Comparison of ENCODE assay signal across 14 cellular contexts in genomic region chr17:73201215-73202069, GRCh38. TPM values are rescaled to one million over a fixed set of nuclear protein-coding genes. Genes with fewer than 3 reads are reported as not detected.
DNase-seq lines count a peak whose midpoint lies in the region; ATAC-seq and TF ChIP-seq lines count a peak whose summit lies in the region.
"Had no signal": no experiment of that assay in that cellular context is flagged by ENCODE, and none has a peak within 500 bp of the region (broad histone marks: within the 10 kb centered on the region; RNA-seq: fewer than 3 reads in every experiment).

No MANE protein-coding gene starts in this region.

- H3K4me1 ChIP-seq in testis (peaks cover 9% of the 10 kb centered on the region), GM23248 (ENCODE audit: insufficient read depth) (no peaks in the 10 kb centered on the region)

- H3K36me3 ChIP-seq in testis (ENCODE audit: low read depth, missing control alignments) (no peaks in the 10 kb centered on the region), GM23248 (ENCODE audit: low read depth) (peaks cover 83% of the 10 kb centered on the region)

- H3K9me3 ChIP-seq in testis: no peaks in the 10 kb centered on the region
- H3K9me3 ChIP-seq in GM23248 (ENCODE audit: low read depth): no peaks in the 10 kb centered on the region

- intact Hi-C loops in natural killer cell (cut with micrococcal nuclease) (no loop called here), testis (cut with DNase I; ENCODE audit: low total_unique reads) (no loop called here)

- no peak overlapping the region for H2AFZ ChIP-seq in GM23248

- no peak overlapping the region for H3K4me2 ChIP-seq in GM23248 (ENCODE audit: unreplicated experiment)

- H3K4me3 ChIP-seq in testis (no peak overlapping the region), GM23248 (no peak overlapping the region)

- H3K27me3 ChIP-seq in testis (no peaks in the 10 kb centered on the region), GM23248 (replicated peaks; ENCODE audit: insufficient read depth) (no peaks in the 10 kb centered on the region)

- peak; percentile 34 for DNase-seq in natural killer cell treated with Interleukin-12 subunit alpha and Interleukin-12 subunit beta and Interleukin-15 and Interleukin-18, amount 100 ng/mL, for 72 hours (ENCODE audit: low spot score)
- DNase-seq in natural killer cell (no peak), islet precursor cell (peak; percentile 75), testis (peak; percentile 48), GM23248 (no peak)
- DNase-seq in activated naive CD8-positive, alpha-beta T cell treated with anti-CD3 and anti-CD28 coated beads for 36 hours: no peak
- DNase-seq: activated CD8-positive, alpha-beta memory T cell treated with anti-CD3 and anti-CD28 coated beads for 24 hours; DMS 273 treated with DMSO at 0.1 percent for 48 hours; NCI-H2029 treated with DMSO at 0.1 percent for 48 hours; NCI-H510A treated with DMSO at 0.1 percent for 48 hours; substantia nigra had no signal

- peaks cover 12% of the 10 kb centered on the region; the same call in 1 of the 2 replicates for H3F3A ChIP-seq in GM23248 (ENCODE audit: insufficient read depth)

- no peaks in the 10 kb centered on the region for H3K27me3 Mint-ChIP-seq in natural killer cell treated with Interleukin-12 subunit alpha and Interleukin-12 subunit beta and Interleukin-15 and Interleukin-18, amount 100 ng/mL, for 72 hours
- no peaks in the 10 kb centered on the region for H3K27me3 Mint-ChIP-seq in natural killer cell (ENCODE audit: low read depth in 2 of 2)
- H3K27me3 Mint-ChIP-seq in activated naive CD8-positive, alpha-beta T cell treated with anti-CD3 and anti-CD28 coated beads for 36 hours: no peaks in the 10 kb centered on the region

- WGBS in testis, 2 donors: 54 to 55% methylated on average over 11 to 19 of the region's 19 CpGs
- 88% methylated on average over 19 of the region's 19 CpGs for WGBS in GM23248 (ENCODE audit: low coverage in 1 of 2, low lambda C conversion rate in 2 of 2, missing lambda C conversion rate in 2 of 2), 2 experiments

- peaks cover 54% of the 10 kb centered on the region for H3K79me2 ChIP-seq in GM23248 (ENCODE audit: insufficient read depth)

- no peaks in the 10 kb centered on the region for H3K9me3 Mint-ChIP-seq in natural killer cell treated with Interleukin-12 subunit alpha and Interleukin-12 subunit beta and Interleukin-15 and Interleukin-18, amount 100 ng/mL, for 72 hours
- no peaks in the 10 kb centered on the region for H3K9me3 Mint-ChIP-seq in natural killer cell
- H3K9me3 Mint-ChIP-seq in activated naive CD8-positive, alpha-beta T cell treated with anti-CD3 and anti-CD28 coated beads for 36 hours: no peaks in the 10 kb centered on the region

- H3K27ac Mint-ChIP-seq in natural killer cell treated with Interleukin-12 subunit alpha and Interleukin-12 subunit beta and Interleukin-15 and Interleukin-18, amount 100 ng/mL, for 72 hours: no peak overlapping the region
- no peak overlapping the region for H3K27ac Mint-ChIP-seq in natural killer cell
- peak overlapping the region; percentile 45 for H3K27ac Mint-ChIP-seq in activated naive CD8-positive, alpha-beta T cell treated with anti-CD3 and anti-CD28 coated beads for 36 hours

- TF ChIP-seq POLR2A in testis (IDR thresholded peaks at IDR 0.05): no peak

- no peak overlapping the region for H3K9ac ChIP-seq in GM23248

- no peaks in the 10 kb centered on the region for H3K9me2 ChIP-seq in GM23248 (ENCODE audit: insufficient read depth)

- no peaks in the 10 kb centered on the region for H4K20me1 ChIP-seq in GM23248 (ENCODE audit: insufficient read depth)

- H3K36me3 Mint-ChIP-seq in natural killer cell treated with Interleukin-12 subunit alpha and Interleukin-12 subunit beta and Interleukin-15 and Interleukin-18, amount 100 ng/mL, for 72 hours: peaks cover 27% of the 10 kb centered on the region
- peaks cover 18% of the 10 kb centered on the region for H3K36me3 Mint-ChIP-seq in natural killer cell
- peaks cover 53% of the 10 kb centered on the region for H3K36me3 Mint-ChIP-seq in activated naive CD8-positive, alpha-beta T cell treated with anti-CD3 and anti-CD28 coated beads for 36 hours

- TF ChIP-seq CTCF in natural killer cell (IDR thresholded peaks at IDR 0.05): no peak
- TF ChIP-seq CTCF in testis (IDR thresholded peaks at IDR 0.05): no peak

- H3K27ac ChIP-seq in testis: no peak overlapping the region
- no peak overlapping the region for H3K27ac ChIP-seq in GM23248

- ATAC-seq in natural killer cell treated with Interleukin-12 subunit alpha and Interleukin-12 subunit beta and Interleukin-15 and Interleukin-18, amount 100 ng/mL, for 72 hours: no peak
- ATAC-seq in natural killer cell: no peak
- no peak for ATAC-seq in HG02588 (IDR thresholded peaks at IDR 0.05; ENCODE audit: unreplicated experiment)
- no peak for ATAC-seq in HG02870 (IDR thresholded peaks at IDR 0.05; ENCODE audit: unreplicated experiment)

- H3K4me3 Mint-ChIP-seq in natural killer cell treated with Interleukin-12 subunit alpha and Interleukin-12 subunit beta and Interleukin-15 and Interleukin-18, amount 100 ng/mL, for 72 hours: no peak overlapping the region
- no peak overlapping the region for H3K4me3 Mint-ChIP-seq in natural killer cell
- H3K4me3 Mint-ChIP-seq in activated naive CD8-positive, alpha-beta T cell treated with anti-CD3 and anti-CD28 coated beads for 36 hours: no peak overlapping the region

- in situ Hi-C loops in GM23248 (cut with MboI): no loop called here

- peaks cover 16 to 18% of the 10 kb centered on the region in 2 donors for H3K4me1 Mint-ChIP-seq in natural killer cell treated with Interleukin-12 subunit alpha and Interleukin-12 subunit beta and Interleukin-15 and Interleukin-18, amount 100 ng/mL, for 72 hours (ENCODE audit: low read depth in 2 of 2)
- peaks cover 28 to 38% of the 10 kb centered on the region in 2 donors for H3K4me1 Mint-ChIP-seq in natural killer cell
- H3K4me1 Mint-ChIP-seq in activated naive CD8-positive, alpha-beta T cell treated with anti-CD3 and anti-CD28 coated beads for 36 hours: peaks cover 24% of the 10 kb centered on the region

RNA-seq across cellular contexts. Expression of gene COG1, which starts 8.6 kb away (rescaled TPM):
- 10 to 100 TPM; 27.4 to 28.0 TPM for total RNA-seq in natural killer cell treated with Interleukin-12 subunit alpha and Interleukin-12 subunit beta and Interleukin-15 and Interleukin-18, amount 100 ng/mL, for 72 hours
- total RNA-seq in natural killer cell (10 to 100 TPM; 64.1 to 73.2 (median 68.3) TPM), testis (10 to 100 TPM; 56.3 to 58.3 TPM)
- total RNA-seq in activated naive CD8-positive, alpha-beta T cell treated with anti-CD3 and anti-CD28 coated beads for 36 hours: 10 to 100 TPM; 23.4 to 27.7 TPM
- polyA plus RNA-seq in testis (ENCODE audit: insufficient read depth, low read depth, low replicate concordance) (61.8 TPM), GM23248 (2016; fragmentation: Nextera tagmentation; extraction: Ambion mirVana) (31.8 and 34.1 TPM in 2 replicates)
- total RNA-seq in GM23248 (2014; rRNA removed; shearing (Covaris generic)): 20.2 and 20.4 TPM in 2 replicates

RNA-seq across cellular contexts. Expression of gene SSTR2, which starts 36.6 kb away (rescaled TPM):
- total RNA-seq in natural killer cell treated with Interleukin-12 subunit alpha and Interleukin-12 subunit beta and Interleukin-15 and Interleukin-18, amount 100 ng/mL, for 72 hours: not detected
- not detected for total RNA-seq in natural killer cell
- total RNA-seq in activated naive CD8-positive, alpha-beta T cell treated with anti-CD3 and anti-CD28 coated beads for 36 hours: under 1 TPM; 0.04 to 0.16 TPM
- under 1 TPM; 0.25 to 0.31 TPM for total RNA-seq in testis
- 0.29 TPM for polyA plus RNA-seq in testis (ENCODE audit: insufficient read depth, low read depth, low replicate concordance)
- not detected in 2 replicates for total RNA-seq in GM23248 (2014; rRNA removed; shearing (Covaris generic))
- polyA plus RNA-seq in GM23248 (2016; fragmentation: Nextera tagmentation; extraction: Ambion mirVana): 0.06 TPM in 2 replicates
- total RNA-seq: OCI-LY7 had no signal

Comparison
In these comparisons a context has a peak if more than half of its experiments do, and no peak if none do; other contexts are left out.
1. DNase-seq: peak in natural killer cell treated with Interleukin-12 subunit alpha and Interleukin-12 subunit beta and Interleukin-15 and Interleukin-18, amount 100 ng/mL, for 72 hours (single experiment), islet precursor cell (single experiment) and testis (single experiment); none in natural killer cell (single experiment), activated naive CD8-positive, alpha-beta T cell treated with anti-CD3 and anti-CD28 coated beads for 36 hours (single experiment) and GM23248 (single experiment).